1 cellular context compared by ENCODE assay signal in genomic region chr6:32195652-32195901, GRCh38.
TF ChIP-seq lines count a peak whose summit lies in the region.

No MANE protein-coding gene starts in this region.

TF ChIP-seq in K562, 482 proteins besides CTCF, POLR2A, EP300 and RAD21 (continued from another document):
- TF ChIP-seq AFF4 (CRISPR knock-in tag; IDR thresholded peaks at IDR 0.05) = 0 out of 2 replicates have a peak, but pooled peaks have one; percentile 56
- peak; percentile 40; the same call in 1 of the 2 replicates for TF ChIP-seq ZBTB2 (IDR thresholded peaks at IDR 0.05)
- TF ChIP-seq TFAP4 (CRISPR knock-in tag; IDR thresholded peaks at IDR 0.05; ENCODE audit: borderline replicate concordance) = peak; percentile 94
- TF ChIP-seq ZNF282 (CRISPR knock-in tag; IDR thresholded peaks at IDR 0.05) = no peak
- no peak for TF ChIP-seq MED1 (CRISPR knock-in tag; IDR thresholded peaks at IDR 0.05; ENCODE audit: borderline replicate concordance)
- peak; percentile 92 for TF ChIP-seq MEIS2 (IDR thresholded peaks at IDR 0.05; ENCODE audit: partially characterized antibody)
- TF ChIP-seq SRF (CRISPR knock-in tag; IDR thresholded peaks at IDR 0.05) = peak in 1 of 2 experiments; percentile 72; a peak in 1 of 4 replicates
- no peak for TF ChIP-seq ZKSCAN1 (IDR thresholded peaks at IDR 0.05; ENCODE audit: low read depth, low read length)
- TF ChIP-seq HNRNPLL (IDR thresholded peaks at IDR 0.05; ENCODE audit: low read depth, low read length, poor library complexity, severe bottlenecking) = peak; percentile 63
- TF ChIP-seq HLTF (IDR thresholded peaks at IDR 0.05) = no peak
- TF ChIP-seq USF1 (CRISPR knock-in tag; IDR thresholded peaks at IDR 0.05) = peak; percentile 66
- TF ChIP-seq ZFP30 (CRISPR knock-in tag; IDR thresholded peaks at IDR 0.05; ENCODE audit: borderline replicate concordance) = no peak
- peak; percentile 11 for TF ChIP-seq ZBTB33 (CRISPR knock-in tag; IDR thresholded peaks at IDR 0.05)
- 0 out of 4 replicates have a peak, but pooled peaks of 1 of the 2 experiments have one; percentile 65 for TF ChIP-seq KDM4B (IDR thresholded peaks at IDR 0.05; ENCODE audit: borderline replicate concordance in 2 of 2, low read depth in 1 of 2)
- TF ChIP-seq ZNF76 (CRISPR knock-in tag; IDR thresholded peaks at IDR 0.05; ENCODE audit: borderline replicate concordance) = no peak
- no peak for TF ChIP-seq BACH1 (tag; IDR thresholded peaks at IDR 0.05)
- no peak; the same call in 1 of the 2 replicates for TF ChIP-seq FOXP4 (CRISPR knock-in tag; IDR thresholded peaks at IDR 0.05; ENCODE audit: borderline replicate concordance)
- TF ChIP-seq EP400 (IDR thresholded peaks at IDR 0.05) = no peak
- no peak for TF ChIP-seq ZNF174 (CRISPR knock-in tag; IDR thresholded peaks at IDR 0.05)
- peak; percentile 80 for TF ChIP-seq VEZF1 (CRISPR knock-in tag; IDR thresholded peaks at IDR 0.05)
- 0 out of 2 replicates have a peak, but pooled peaks have one; percentile 14 for TF ChIP-seq KLF16 (IDR thresholded peaks at IDR 0.05)
- TF ChIP-seq FOXA1 (IDR thresholded peaks at IDR 0.05; ENCODE audit: borderline replicate concordance) = no peak
- no peak for TF ChIP-seq MECOM (CRISPR knock-in tag; IDR thresholded peaks at IDR 0.05)
- 0 out of 2 replicates have a peak, but pooled peaks have one; percentile 17 for TF ChIP-seq RFX5 (IDR thresholded peaks at IDR 0.05; ENCODE audit: low read depth, low read length)
- no peak for TF ChIP-seq STAT5A (IDR thresholded peaks at IDR 0.05; ENCODE audit: borderline replicate concordance, low read length)
- peak in 1 of 2 experiments; percentile 93; a peak in 2 of 4 replicates for TF ChIP-seq MNT (conservative IDR thresholded peaks at IDR 0.05)
TF ChIP-seq in K562: peak in this region for 37.
